In genomic region chr21:41426656-41427311, GRCh38 we compare ENCODE assay signal across 8 cellular contexts. TPM values are rescaled to one million over a fixed set of nuclear protein-coding genes. Genes with fewer than 3 reads are reported as not detected.
A peak's percentile ranks its signal among the peaks of the same experiment; 100 is the strongest.
DNase-seq lines count a peak whose midpoint lies in the region; ATAC-seq lines count a peak whose summit lies in the region.

No MANE protein-coding gene starts in this region.

- DNase-seq in T-helper 1 cell = no peak
- DNase-seq in activated naive CD4-positive, alpha-beta T cell treated with anti-CD3 and anti-CD28 coated beads, Interleukin-2, amount 50 U/mL, for 72 hours (ENCODE audit: low spot score in 2 of 2) = peak in 1 of 2 donors; percentile 26
- peak; percentile 39 for DNase-seq in iPS-NIHi7 (ENCODE audit: extremely low spot score)
- no peak for DNase-seq in HK-2 (ENCODE audit: unreplicated experiment)
- DNase-seq in MV-4-11 (lab: John Stamatoyannopoulos, UW) = no peak

- peaks cover 59% of the 10 kb centered on the region for H3K4me1 Mint-ChIP-seq in T-helper 1 cell treated with Interleukin-12 subunit alpha and Interleukin-12 subunit beta and Interleukin-4 antibody, amounts not matched to agents 30 μg/mL and 1 μg/mL, for 36 hours (ENCODE audit: low read depth)
- peaks cover 58% of the 10 kb centered on the region for H3K4me1 Mint-ChIP-seq in stimulated activated naive CD8-positive, alpha-beta T cell treated with anti-CD3 and anti-CD28 coated beads, Interleukin-15, Interleukin-2, amounts not matched to agents 100 ng/mL and 50 ng/mL, for 24 hours (ENCODE audit: low read depth)

- no peaks in the 10 kb centered on the region for H3K27me3 Mint-ChIP-seq in T-helper 1 cell treated with Interleukin-12 subunit alpha and Interleukin-12 subunit beta and Interleukin-4 antibody, amounts not matched to agents 30 μg/mL and 1 μg/mL, for 36 hours (ENCODE audit: low read depth)
- no peaks in the 10 kb centered on the region for H3K27me3 Mint-ChIP-seq in stimulated activated naive CD8-positive, alpha-beta T cell treated with anti-CD3 and anti-CD28 coated beads, Interleukin-15, Interleukin-2, amounts not matched to agents 100 ng/mL and 50 ng/mL, for 24 hours

- no peaks in the 10 kb centered on the region for H3K9me3 Mint-ChIP-seq in T-helper 1 cell treated with Interleukin-12 subunit alpha and Interleukin-12 subunit beta and Interleukin-4 antibody, amounts not matched to agents 30 μg/mL and 1 μg/mL, for 36 hours
- peaks cover 0 to 4% of the 10 kb centered on the region in 2 donors for H3K9me3 Mint-ChIP-seq in activated naive CD4-positive, alpha-beta T cell treated with anti-CD3 and anti-CD28 coated beads, Interleukin-2, amount 50 U/mL, for 72 hours
- H3K9me3 Mint-ChIP-seq in stimulated activated naive CD8-positive, alpha-beta T cell treated with anti-CD3 and anti-CD28 coated beads, Interleukin-15, Interleukin-2, amounts not matched to agents 100 ng/mL and 50 ng/mL, for 24 hours = no peaks in the 10 kb centered on the region

- peak overlapping the region; percentile 96 for H3K4me3 Mint-ChIP-seq in T-helper 1 cell treated with Interleukin-12 subunit alpha and Interleukin-12 subunit beta and Interleukin-4 antibody, amounts not matched to agents 30 μg/mL and 1 μg/mL, for 36 hours
- peak overlapping the region; percentile 91 for H3K4me3 Mint-ChIP-seq in stimulated activated naive CD8-positive, alpha-beta T cell treated with anti-CD3 and anti-CD28 coated beads, Interleukin-15, Interleukin-2, amounts not matched to agents 100 ng/mL and 50 ng/mL, for 24 hours

- H3K36me3 Mint-ChIP-seq in T-helper 1 cell treated with Interleukin-12 subunit alpha and Interleukin-12 subunit beta and Interleukin-4 antibody, amounts not matched to agents 30 μg/mL and 1 μg/mL, for 36 hours (ENCODE audit: low read depth) = peaks cover 50% of the 10 kb centered on the region
- H3K36me3 Mint-ChIP-seq in activated naive CD4-positive, alpha-beta T cell treated with anti-CD3 and anti-CD28 coated beads, Interleukin-2, amount 50 U/mL, for 72 hours = peaks cover 0 to 57% of the 10 kb centered on the region in 2 donors
- H3K36me3 Mint-ChIP-seq in stimulated activated naive CD8-positive, alpha-beta T cell treated with anti-CD3 and anti-CD28 coated beads, Interleukin-15, Interleukin-2, amounts not matched to agents 100 ng/mL and 50 ng/mL, for 24 hours (ENCODE audit: low read depth) = peaks cover 23% of the 10 kb centered on the region

- peak overlapping the region; percentile 98 for H3K27ac Mint-ChIP-seq in T-helper 1 cell treated with Interleukin-12 subunit alpha and Interleukin-12 subunit beta and Interleukin-4 antibody, amounts not matched to agents 30 μg/mL and 1 μg/mL, for 36 hours
- peak overlapping the region; percentile 93 to 94 for H3K27ac Mint-ChIP-seq in activated naive CD4-positive, alpha-beta T cell treated with anti-CD3 and anti-CD28 coated beads, Interleukin-2, amount 50 U/mL, for 72 hours
- H3K27ac Mint-ChIP-seq in stimulated activated naive CD8-positive, alpha-beta T cell treated with anti-CD3 and anti-CD28 coated beads, Interleukin-15, Interleukin-2, amounts not matched to agents 100 ng/mL and 50 ng/mL, for 24 hours = peak overlapping the region; percentile 68

- no peak for ATAC-seq in activated naive CD4-positive, alpha-beta T cell treated with anti-CD3 and anti-CD28 coated beads, Interleukin-2, amount 50 U/mL, for 72 hours
- no peak for ATAC-seq in HG02759 (IDR thresholded peaks at IDR 0.05; ENCODE audit: unreplicated experiment)

RNA-seq across cellular contexts. Expression of gene MX1, which starts 0.7 kb away (rescaled TPM):
- 100 to 1,000 TPM in 1 of 2 donors, 10 to 100 TPM in 1; 18.0 to 365 TPM for total RNA-seq in activated naive CD4-positive, alpha-beta T cell treated with anti-CD3 and anti-CD28 coated beads, Interleukin-2, amount 50 U/mL, for 72 hours
